1 cellular context compared by ENCODE assay signal in the genomic region with DNA sequence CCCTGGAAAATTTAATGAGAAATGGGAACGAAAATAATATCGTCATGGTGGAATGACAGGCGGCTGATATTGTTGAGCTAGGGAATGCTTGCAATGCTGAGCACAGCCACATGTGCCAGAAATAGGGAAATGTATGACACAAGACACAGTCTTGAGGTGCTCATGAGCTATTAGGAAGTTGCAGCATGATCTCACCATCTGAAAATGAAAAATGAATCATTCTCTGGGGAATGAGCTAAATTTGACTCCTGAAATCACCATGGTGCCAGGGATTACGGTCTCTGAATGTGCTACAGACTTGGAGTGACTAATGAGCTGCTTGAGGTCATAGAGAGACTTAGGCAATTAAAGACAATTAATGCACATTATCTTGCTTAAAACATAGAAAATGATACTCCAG.
TF ChIP-seq lines count a peak whose summit lies in the region.

No MANE protein-coding gene starts in this region.

TF ChIP-seq in SK-N-SH treated with all-trans-retinoic acid at 6 μM for 48 hours, 23 proteins besides CTCF, POLR2A, EP300 and RAD21 (continued from another document):
- TF ChIP-seq, protein P1, sequence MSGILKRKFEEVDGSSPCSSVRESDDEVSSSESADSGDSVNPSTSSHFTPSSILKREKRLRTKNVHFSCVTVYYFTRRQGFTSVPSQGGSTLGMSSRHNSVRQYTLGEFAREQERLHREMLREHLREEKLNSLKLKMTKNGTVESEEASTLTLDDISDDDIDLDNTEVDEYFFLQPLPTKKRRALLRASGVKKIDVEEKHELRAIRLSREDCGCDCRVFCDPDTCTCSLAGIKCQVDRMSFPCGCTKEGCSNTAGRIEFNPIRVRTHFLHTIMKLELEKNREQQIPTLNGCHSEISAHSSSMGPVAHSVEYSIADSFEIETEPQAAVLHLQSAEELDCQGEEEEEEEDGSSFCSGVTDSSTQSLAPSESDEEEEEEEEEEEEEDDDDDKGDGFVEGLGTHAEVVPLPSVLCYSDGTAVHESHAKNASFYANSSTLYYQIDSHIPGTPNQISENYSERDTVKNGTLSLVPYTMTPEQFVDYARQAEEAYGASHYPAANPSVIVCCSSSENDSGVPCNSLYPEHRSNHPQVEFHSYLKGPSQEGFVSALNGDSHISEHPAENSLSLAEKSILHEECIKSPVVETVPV (CRISPR knock-in tag; IDR thresholded peaks at IDR 0.05): no peak
- TF ChIP-seq ZNF70 (CRISPR knock-in tag; IDR thresholded peaks at IDR 0.05): no peak
- TF ChIP-seq, protein P2, sequence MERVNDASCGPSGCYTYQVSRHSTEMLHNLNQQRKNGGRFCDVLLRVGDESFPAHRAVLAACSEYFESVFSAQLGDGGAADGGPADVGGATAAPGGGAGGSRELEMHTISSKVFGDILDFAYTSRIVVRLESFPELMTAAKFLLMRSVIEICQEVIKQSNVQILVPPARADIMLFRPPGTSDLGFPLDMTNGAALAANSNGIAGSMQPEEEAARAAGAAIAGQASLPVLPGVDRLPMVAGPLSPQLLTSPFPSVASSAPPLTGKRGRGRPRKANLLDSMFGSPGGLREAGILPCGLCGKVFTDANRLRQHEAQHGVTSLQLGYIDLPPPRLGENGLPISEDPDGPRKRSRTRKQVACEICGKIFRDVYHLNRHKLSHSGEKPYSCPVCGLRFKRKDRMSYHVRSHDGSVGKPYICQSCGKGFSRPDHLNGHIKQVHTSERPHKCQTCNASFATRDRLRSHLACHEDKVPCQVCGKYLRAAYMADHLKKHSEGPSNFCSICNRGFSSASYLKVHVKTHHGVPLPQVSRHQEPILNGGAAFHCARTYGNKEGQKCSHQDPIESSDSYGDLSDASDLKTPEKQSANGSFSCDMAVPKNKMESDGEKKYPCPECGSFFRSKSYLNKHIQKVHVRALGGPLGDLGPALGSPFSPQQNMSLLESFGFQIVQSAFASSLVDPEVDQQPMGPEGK (CRISPR knock-in tag; IDR thresholded peaks at IDR 0.05; ENCODE audit: borderline replicate concordance): no peak
- TF ChIP-seq BACH2 (CRISPR knock-in tag; IDR thresholded peaks at IDR 0.05; ENCODE audit: borderline replicate concordance): no peak
- 0 out of 2 replicates have a peak, but pooled peaks have one; percentile 7 for TF ChIP-seq ESRRG (CRISPR knock-in tag; IDR thresholded peaks at IDR 0.05)
- no peak for TF ChIP-seq RARB (CRISPR knock-in tag; IDR thresholded peaks at IDR 0.05)
